In genomic region chr20:23368316-23369110, GRCh38 we compare ENCODE assay signal across 26 cellular contexts. TPM values are rescaled to one million over a fixed set of nuclear protein-coding genes. Genes with fewer than 3 reads are reported as not detected.
DNase-seq lines count a peak whose midpoint lies in the region; ATAC-seq and TF ChIP-seq lines count a peak whose summit lies in the region.
"Had no signal": no experiment of that assay in that cellular context is flagged by ENCODE, and none has a peak within 500 bp of the region (broad histone marks: within the 10 kb centered on the region; RNA-seq: fewer than 3 reads in every experiment).

No MANE protein-coding gene starts in this region.

- no peak overlapping the region for H3K4me3 ChIP-seq in AG10803 (ENCODE audit: low read length)
- H3K4me3 ChIP-seq in choroid plexus epithelial cell (ENCODE audit: low read depth, low read length), result no peak overlapping the region
- H3K4me3 ChIP-seq: K562, neural progenitor cell, right atrium auricular region, vagina had no signal

- DNase-seq in AG10803 (ENCODE audit: low read depth), result peak; percentile 64
- peak; percentile 52 for DNase-seq in LHCN-M2 (ENCODE audit: low read depth)
- DNase-seq in choroid plexus epithelial cell (ENCODE audit: low read depth), result peak; percentile 39
- no peak for DNase-seq in naive thymus-derived CD8-positive, alpha-beta T cell
- no peak for DNase-seq in NCI-H510A treated with DMSO at 0.1 percent for 48 hours (lab: John Stamatoyannopoulos, UW)
- no peak for DNase-seq in Kasumi-1 (lab: John Stamatoyannopoulos, UW)
- no peak for DNase-seq in SKM-1 (lab: John Stamatoyannopoulos, UW; ENCODE audit: unreplicated experiment)
- DNase-seq: activated CD4-positive, alpha-beta T cell treated with anti-CD3 and anti-CD28 coated beads, Interleukin-2, amount 50 U/mL, for 48 hours; activated naive CD8-positive, alpha-beta T cell treated with anti-CD3 and anti-CD28 coated beads, Interleukin-2, amount 10 ng/mL, durations not matched to agents 7 days and 5 days; activated T-cell treated with anti-CD3 and anti-CD28 coated beads, Interleukin-2, amount 50 U/mL, for 48 hours; Caco-2; foreskin melanocyte; NCI-H1092; NCI-H2107; NCI-H526; SHP77 treated with DMSO at 0.1 percent for 48 hours; stimulated activated CD4-positive, alpha-beta T cell treated with anti-CD3 and anti-CD28 coated beads, Interleukin-1b, Interleukin-23, amount 100 ng/mL, for 48 hours; T-helper 17 cell; WERI-Rb-1 had no signal

- peaks cover 0 to 60% (median 13%) of the 10 kb centered on the region in 3 donors for H3K36me3 Mint-ChIP-seq in naive thymus-derived CD8-positive, alpha-beta T cell

- no peak for TF ChIP-seq CTCF in AG10803 (conservative IDR thresholded peaks at IDR 0.05; ENCODE audit: low read length)
- TF ChIP-seq CTCF in choroid plexus epithelial cell (conservative IDR thresholded peaks at IDR 0.05; ENCODE audit: low read depth, low read length), result no peak

- H3K4me1 Mint-ChIP-seq in naive thymus-derived CD8-positive, alpha-beta T cell, result peaks cover 20 to 43% (median 37%) of the 10 kb centered on the region in 4 donors

- H3K9me3 Mint-ChIP-seq in naive thymus-derived CD8-positive, alpha-beta T cell, result no peaks in the 10 kb centered on the region
- H3K9me3 Mint-ChIP-seq: activated naive CD8-positive, alpha-beta T cell treated with anti-CD3 and anti-CD28 coated beads, Interleukin-2, amount 10 ng/mL, durations not matched to agents 7 days and 5 days; central memory CD8-positive, alpha-beta T cell; neural progenitor cell had no signal

- no peaks in the 10 kb centered on the region for H3K27me3 Mint-ChIP-seq in naive thymus-derived CD8-positive, alpha-beta T cell
- H3K27me3 Mint-ChIP-seq: activated naive CD8-positive, alpha-beta T cell treated with anti-CD3 and anti-CD28 coated beads, Interleukin-2, amount 10 ng/mL, durations not matched to agents 7 days and 5 days; central memory CD8-positive, alpha-beta T cell; T-helper 17 cell had no signal

- peak overlapping the region in 9 of 10 donors; percentile 1 to 81 (median 21) for H3K27ac Mint-ChIP-seq in naive thymus-derived CD8-positive, alpha-beta T cell
- H3K27ac Mint-ChIP-seq: activated naive CD8-positive, alpha-beta T cell treated with anti-CD3 and anti-CD28 coated beads, Interleukin-2, amount 10 ng/mL, durations not matched to agents 7 days and 5 days; neural progenitor cell had no signal

- no peak for ATAC-seq in naive thymus-derived CD8-positive, alpha-beta T cell
- ATAC-seq in HG03521 (IDR thresholded peaks at IDR 0.05; ENCODE audit: unreplicated experiment), result no peak
- ATAC-seq: HCT116, K562, T-helper 17 cell had no signal

- H3K4me3 Mint-ChIP-seq in naive thymus-derived CD8-positive, alpha-beta T cell, result no peak overlapping the region
- H3K4me3 Mint-ChIP-seq: activated naive CD8-positive, alpha-beta T cell treated with anti-CD3 and anti-CD28 coated beads, Interleukin-2, amount 10 ng/mL, durations not matched to agents 7 days and 5 days; central memory CD8-positive, alpha-beta T cell; neural progenitor cell; T-helper 17 cell had no signal

- POLR2A ChIA-PET in naive thymus-derived CD8-positive, alpha-beta T cell (lab: Charles Lee), result interaction anchor here (0.6 kb wide), 1 partner anchor 13 kb away, joined by 4 read pairs; no protein-coding TSS in a partner anchor

RNA-seq across cellular contexts. Expression of gene GZF1, which starts 6.5 kb away (rescaled TPM):
- total RNA-seq in LHCN-M2 (2014; rRNA removed), result 18.7 and 19.6 TPM in 2 replicates
- 8.7 TPM for polyA plus RNA-seq in LHCN-M2 (2012)
- total RNA-seq in naive thymus-derived CD8-positive, alpha-beta T cell, result 10 to 100 TPM; 11.1 to 13.7 TPM
- polyA plus RNA-seq in naive thymus-derived CD8-positive, alpha-beta T cell, result 1 to 10 TPM; 1.9 to 3.7 (median 2.2) TPM

RNA-seq across cellular contexts. Expression of gene NXT1, which starts 17.9 kb away (rescaled TPM):
- total RNA-seq in LHCN-M2 (2014; rRNA removed), result 54.2 and 73.4 TPM in 2 replicates
- 22.2 TPM for polyA plus RNA-seq in LHCN-M2 (2012)
- total RNA-seq in naive thymus-derived CD8-positive, alpha-beta T cell, result 10 to 100 TPM; 20.5 to 21.8 TPM
- 10 to 100 TPM; 60.3 to 65.1 (median 60.3) TPM for polyA plus RNA-seq in naive thymus-derived CD8-positive, alpha-beta T cell

RNA-seq across cellular contexts. Expression of gene NAPB, which starts 52.8 kb away (rescaled TPM):
- 12.8 and 14.2 TPM in 2 replicates for total RNA-seq in LHCN-M2 (2014; rRNA removed)
- 3.8 TPM for polyA plus RNA-seq in LHCN-M2 (2012)
- total RNA-seq in naive thymus-derived CD8-positive, alpha-beta T cell, result 10 to 100 TPM; 14.6 to 15.9 TPM
- 1 to 10 TPM; 3.4 to 7.2 (median 5.8) TPM for polyA plus RNA-seq in naive thymus-derived CD8-positive, alpha-beta T cell

Comparison
In these comparisons a context has a peak if more than half of its experiments do, and no peak if none do; other contexts are left out.
1. DNase-seq: peak in AG10803 (single experiment), LHCN-M2 (single experiment) and choroid plexus epithelial cell (single experiment); none in naive thymus-derived CD8-positive, alpha-beta T cell (0 of 10), NCI-H510A treated with DMSO at 0.1 percent for 48 hours (single experiment), Kasumi-1 (0 of 2) and SKM-1 (single experiment).